1 cellular context compared by ENCODE assay signal in the genomic region with DNA sequence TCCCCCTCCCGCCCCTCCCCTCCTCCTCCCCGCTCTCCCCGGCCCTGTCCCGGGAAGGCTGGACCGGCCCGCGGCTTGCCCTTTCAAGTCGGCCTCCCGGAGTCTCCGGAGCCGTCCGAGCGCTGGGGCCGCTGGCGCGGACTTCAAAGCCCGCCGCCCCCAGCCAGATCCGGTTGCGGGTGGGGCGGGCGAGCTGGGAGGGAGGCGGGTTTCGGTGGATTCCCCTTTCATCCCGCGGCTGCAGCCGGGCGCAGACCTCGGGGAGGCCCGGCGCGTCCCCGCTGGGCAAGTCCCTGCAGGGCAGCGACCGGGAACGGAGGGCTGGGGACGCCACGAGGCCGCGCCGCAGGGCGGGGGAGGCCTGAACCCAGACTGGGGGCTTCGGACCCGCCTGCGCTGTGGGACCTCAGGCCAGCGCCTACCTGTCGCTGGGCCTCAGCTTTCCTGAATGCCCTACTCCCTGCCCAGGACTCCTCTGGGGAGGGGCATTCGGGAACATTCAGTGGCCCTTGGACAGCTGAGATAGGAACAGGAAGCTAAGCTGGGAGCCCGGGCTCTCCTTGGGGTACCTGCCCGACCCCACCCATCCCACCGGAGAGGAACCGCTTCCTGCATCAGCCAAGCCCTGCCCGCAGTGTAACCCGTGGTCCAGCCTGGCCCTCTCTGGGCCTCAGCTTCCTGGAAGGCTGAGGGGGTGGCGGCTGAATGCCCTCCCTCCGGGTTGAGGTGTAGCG.
A peak's percentile ranks its signal among the peaks of the same experiment; 100 is the strongest.
TF ChIP-seq lines count a peak whose summit lies in the region.

No MANE protein-coding gene starts in this region.

TF ChIP-seq in HepG2, 621 proteins besides CTCF, POLR2A, EP300 and RAD21 (continued from another document and continues in another):
- TF ChIP-seq, protein P1, sequence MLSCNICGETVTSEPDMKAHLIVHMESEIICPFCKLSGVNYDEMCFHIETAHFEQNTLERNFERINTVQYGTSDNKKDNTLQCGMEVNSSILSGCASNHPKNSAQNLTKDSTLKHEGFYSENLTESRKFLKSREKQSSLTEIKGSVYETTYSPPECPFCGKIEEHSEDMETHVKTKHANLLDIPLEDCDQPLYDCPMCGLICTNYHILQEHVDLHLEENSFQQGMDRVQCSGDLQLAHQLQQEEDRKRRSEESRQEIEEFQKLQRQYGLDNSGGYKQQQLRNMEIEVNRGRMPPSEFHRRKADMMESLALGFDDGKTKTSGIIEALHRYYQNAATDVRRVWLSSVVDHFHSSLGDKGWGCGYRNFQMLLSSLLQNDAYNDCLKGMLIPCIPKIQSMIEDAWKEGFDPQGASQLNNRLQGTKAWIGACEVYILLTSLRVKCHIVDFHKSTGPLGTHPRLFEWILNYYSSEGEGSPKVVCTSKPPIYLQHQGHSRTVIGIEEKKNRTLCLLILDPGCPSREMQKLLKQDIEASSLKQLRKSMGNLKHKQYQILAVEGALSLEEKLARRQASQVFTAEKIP (CRISPR knock-in tag; IDR thresholded peaks at IDR 0.05; ENCODE audit: borderline replicate concordance) = no peak
- no peak for TF ChIP-seq MAFG (CRISPR knock-in tag; IDR thresholded peaks at IDR 0.05)
- peak; percentile 81 for TF ChIP-seq KLF6 (CRISPR knock-in tag; IDR thresholded peaks at IDR 0.05)
- no peak for TF ChIP-seq SP2 (CRISPR knock-in tag; IDR thresholded peaks at IDR 0.05)
- TF ChIP-seq ZBTB20 (CRISPR knock-in tag; IDR thresholded peaks at IDR 0.05; ENCODE audit: borderline replicate concordance, low read depth) = no peak
- no peak for TF ChIP-seq TAF1 (CRISPR knock-in tag; IDR thresholded peaks at IDR 0.05)
- TF ChIP-seq, protein P2, sequence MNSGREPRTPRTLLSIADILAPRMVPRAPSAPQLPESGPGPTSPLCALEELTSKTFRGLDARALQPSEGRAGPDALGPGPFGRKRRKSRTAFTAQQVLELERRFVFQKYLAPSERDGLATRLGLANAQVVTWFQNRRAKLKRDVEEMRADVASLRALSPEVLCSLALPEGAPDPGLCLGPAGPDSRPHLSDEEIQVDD (CRISPR knock-in tag; IDR thresholded peaks at IDR 0.05; ENCODE audit: borderline replicate concordance) = no peak
- TF ChIP-seq ZNF432 (CRISPR knock-in tag; IDR thresholded peaks at IDR 0.05; ENCODE audit: borderline replicate concordance) = no peak
- TF ChIP-seq ZIK1 (CRISPR knock-in tag; IDR thresholded peaks at IDR 0.05; ENCODE audit: borderline replicate concordance, low read depth) = peak; percentile 48; the same call in 1 of the 2 replicates
- TF ChIP-seq CBFB (CRISPR knock-in tag; IDR thresholded peaks at IDR 0.05) = peak; percentile 94
- TF ChIP-seq, protein P3, sequence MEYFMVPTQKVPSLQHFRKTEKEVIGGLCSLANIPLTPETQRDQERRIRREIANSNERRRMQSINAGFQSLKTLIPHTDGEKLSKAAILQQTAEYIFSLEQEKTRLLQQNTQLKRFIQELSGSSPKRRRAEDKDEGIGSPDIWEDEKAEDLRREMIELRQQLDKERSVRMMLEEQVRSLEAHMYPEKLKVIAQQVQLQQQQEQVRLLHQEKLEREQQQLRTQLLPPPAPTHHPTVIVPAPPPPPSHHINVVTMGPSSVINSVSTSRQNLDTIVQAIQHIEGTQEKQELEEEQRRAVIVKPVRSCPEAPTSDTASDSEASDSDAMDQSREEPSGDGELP (IDR thresholded peaks at IDR 0.05; ENCODE audit: borderline replicate concordance, low read depth) = peak; percentile 80
- TF ChIP-seq ZNF44 (CRISPR knock-in tag; IDR thresholded peaks at IDR 0.05) = no peak
- TF ChIP-seq, protein P4, sequence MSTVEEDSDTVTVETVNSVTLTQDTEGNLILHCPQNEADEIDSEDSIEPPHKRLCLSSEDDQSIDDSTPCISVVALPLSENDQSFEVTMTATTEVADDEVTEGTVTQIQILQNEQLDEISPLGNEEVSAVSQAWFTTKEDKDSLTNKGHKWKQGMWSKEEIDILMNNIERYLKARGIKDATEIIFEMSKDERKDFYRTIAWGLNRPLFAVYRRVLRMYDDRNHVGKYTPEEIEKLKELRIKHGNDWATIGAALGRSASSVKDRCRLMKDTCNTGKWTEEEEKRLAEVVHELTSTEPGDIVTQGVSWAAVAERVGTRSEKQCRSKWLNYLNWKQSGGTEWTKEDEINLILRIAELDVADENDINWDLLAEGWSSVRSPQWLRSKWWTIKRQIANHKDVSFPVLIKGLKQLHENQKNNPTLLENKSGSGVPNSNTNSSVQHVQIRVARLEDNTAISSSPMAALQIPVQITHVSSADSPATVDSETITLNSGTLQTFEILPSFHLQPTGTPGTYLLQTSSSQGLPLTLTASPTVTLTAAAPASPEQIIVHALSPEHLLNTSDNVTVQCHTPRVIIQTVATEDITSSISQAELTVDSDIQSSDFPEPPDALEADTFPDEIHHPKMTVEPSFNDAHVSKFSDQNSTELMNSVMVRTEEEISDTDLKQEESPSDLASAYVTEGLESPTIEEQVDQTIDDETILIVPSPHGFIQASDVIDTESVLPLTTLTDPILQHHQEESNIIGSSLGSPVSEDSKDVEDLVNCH (CRISPR knock-in tag; IDR thresholded peaks at IDR 0.05) = no peak
- TF ChIP-seq IRX3 (CRISPR knock-in tag; IDR thresholded peaks at IDR 0.05; ENCODE audit: borderline replicate concordance, low read depth) = 0 out of 2 replicates have a peak, but pooled peaks have one; percentile 82
- 0 out of 2 replicates have a peak, but pooled peaks have one; percentile 24 for TF ChIP-seq TGIF2 (CRISPR knock-in tag; IDR thresholded peaks at IDR 0.05)
- TF ChIP-seq ZC3H13 (CRISPR knock-in tag; IDR thresholded peaks at IDR 0.05) = no peak; the same call in none of the 2 replicates
- TF ChIP-seq, protein P5, sequence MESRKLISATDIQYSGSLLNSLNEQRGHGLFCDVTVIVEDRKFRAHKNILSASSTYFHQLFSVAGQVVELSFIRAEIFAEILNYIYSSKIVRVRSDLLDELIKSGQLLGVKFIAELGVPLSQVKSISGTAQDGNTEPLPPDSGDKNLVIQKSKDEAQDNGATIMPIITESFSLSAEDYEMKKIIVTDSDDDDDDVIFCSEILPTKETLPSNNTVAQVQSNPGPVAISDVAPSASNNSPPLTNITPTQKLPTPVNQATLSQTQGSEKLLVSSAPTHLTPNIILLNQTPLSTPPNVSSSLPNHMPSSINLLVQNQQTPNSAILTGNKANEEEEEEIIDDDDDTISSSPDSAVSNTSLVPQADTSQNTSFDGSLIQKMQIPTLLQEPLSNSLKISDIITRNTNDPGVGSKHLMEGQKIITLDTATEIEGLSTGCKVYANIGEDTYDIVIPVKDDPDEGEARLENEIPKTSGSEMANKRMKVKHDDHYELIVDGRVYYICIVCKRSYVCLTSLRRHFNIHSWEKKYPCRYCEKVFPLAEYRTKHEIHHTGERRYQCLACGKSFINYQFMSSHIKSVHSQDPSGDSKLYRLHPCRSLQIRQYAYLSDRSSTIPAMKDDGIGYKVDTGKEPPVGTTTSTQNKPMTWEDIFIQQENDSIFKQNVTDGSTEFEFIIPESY (CRISPR knock-in tag; IDR thresholded peaks at IDR 0.05) = no peak
- TF ChIP-seq TOPORS (CRISPR knock-in tag; IDR thresholded peaks at IDR 0.05) = peak; percentile 73; the same call in 1 of the 2 replicates
- TF ChIP-seq, protein P6, sequence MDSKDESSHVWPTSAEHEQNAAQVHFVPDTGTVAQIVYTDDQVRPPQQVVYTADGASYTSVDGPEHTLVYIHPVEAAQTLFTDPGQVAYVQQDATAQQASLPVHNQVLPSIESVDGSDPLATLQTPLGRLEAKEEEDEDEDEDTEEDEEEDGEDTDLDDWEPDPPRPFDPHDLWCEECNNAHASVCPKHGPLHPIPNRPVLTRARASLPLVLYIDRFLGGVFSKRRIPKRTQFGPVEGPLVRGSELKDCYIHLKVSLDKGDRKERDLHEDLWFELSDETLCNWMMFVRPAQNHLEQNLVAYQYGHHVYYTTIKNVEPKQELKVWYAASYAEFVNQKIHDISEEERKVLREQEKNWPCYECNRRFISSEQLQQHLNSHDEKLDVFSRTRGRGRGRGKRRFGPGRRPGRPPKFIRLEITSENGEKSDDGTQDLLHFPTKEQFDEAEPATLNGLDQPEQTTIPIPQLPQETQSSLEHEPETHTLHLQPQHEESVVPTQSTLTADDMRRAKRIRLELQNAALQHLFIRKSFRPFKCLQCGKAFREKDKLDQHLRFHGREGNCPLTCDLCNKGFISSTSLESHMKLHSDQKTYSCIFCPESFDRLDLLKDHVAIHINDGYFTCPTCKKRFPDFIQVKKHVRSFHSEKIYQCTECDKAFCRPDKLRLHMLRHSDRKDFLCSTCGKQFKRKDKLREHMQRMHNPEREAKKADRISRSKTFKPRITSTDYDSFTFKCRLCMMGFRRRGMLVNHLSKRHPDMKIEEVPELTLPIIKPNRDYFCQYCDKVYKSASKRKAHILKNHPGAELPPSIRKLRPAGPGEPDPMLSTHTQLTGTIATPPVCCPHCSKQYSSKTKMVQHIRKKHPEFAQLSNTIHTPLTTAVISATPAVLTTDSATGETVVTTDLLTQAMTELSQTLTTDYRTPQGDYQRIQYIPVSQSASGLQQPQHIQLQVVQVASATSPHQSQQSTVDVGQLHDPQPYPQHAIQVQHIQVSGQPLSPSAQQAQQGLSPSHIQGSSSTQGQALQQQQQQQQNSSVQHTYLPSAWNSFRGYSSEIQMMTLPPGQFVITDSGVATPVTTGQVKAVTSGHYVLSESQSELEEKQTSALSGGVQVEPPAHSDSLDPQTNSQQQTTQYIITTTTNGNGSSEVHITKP (CRISPR knock-in tag; IDR thresholded peaks at IDR 0.05; ENCODE audit: low read depth) = peak; percentile 56; the same call in 1 of the 2 replicates
- TF ChIP-seq, protein P7, sequence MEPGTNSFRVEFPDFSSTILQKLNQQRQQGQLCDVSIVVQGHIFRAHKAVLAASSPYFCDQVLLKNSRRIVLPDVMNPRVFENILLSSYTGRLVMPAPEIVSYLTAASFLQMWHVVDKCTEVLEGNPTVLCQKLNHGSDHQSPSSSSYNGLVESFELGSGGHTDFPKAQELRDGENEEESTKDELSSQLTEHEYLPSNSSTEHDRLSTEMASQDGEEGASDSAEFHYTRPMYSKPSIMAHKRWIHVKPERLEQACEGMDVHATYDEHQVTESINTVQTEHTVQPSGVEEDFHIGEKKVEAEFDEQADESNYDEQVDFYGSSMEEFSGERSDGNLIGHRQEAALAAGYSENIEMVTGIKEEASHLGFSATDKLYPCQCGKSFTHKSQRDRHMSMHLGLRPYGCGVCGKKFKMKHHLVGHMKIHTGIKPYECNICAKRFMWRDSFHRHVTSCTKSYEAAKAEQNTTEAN (CRISPR knock-in tag; conservative IDR thresholded peaks at IDR 0.05) = peak; percentile 68
- peak; percentile 99 for TF ChIP-seq MED8 (CRISPR knock-in tag; IDR thresholded peaks at IDR 0.05; ENCODE audit: insufficient replicate concordance)
- TF ChIP-seq SP4 (CRISPR knock-in tag; IDR thresholded peaks at IDR 0.05) = peak; percentile 72
- 0 out of 2 replicates have a peak, but pooled peaks have one; percentile 47 for TF ChIP-seq ZNF333 (CRISPR knock-in tag; IDR thresholded peaks at IDR 0.05; ENCODE audit: borderline replicate concordance)
- TF ChIP-seq, protein P8, sequence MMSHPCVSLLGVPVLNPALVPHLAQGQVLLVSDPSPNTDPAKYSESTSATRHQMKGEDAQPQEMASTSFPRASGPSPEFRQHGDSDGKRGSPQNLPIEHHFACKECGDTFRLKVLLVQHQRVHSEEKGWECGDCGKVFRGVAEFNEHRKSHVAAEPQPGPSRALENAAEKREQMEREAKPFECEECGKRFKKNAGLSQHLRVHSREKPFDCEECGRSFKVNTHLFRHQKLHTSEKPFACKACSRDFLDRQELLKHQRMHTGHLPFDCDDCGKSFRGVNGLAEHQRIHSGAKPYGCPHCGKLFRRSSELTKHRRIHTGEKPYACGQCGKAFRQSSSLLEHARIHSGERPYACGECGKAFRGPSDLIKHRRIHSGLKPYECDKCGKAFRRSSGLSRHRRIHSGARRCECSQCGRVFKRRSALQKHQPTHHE (CRISPR knock-in tag; IDR thresholded peaks at IDR 0.05; ENCODE audit: borderline replicate concordance) = no peak
- TF ChIP-seq ZNF557 (CRISPR knock-in tag; IDR thresholded peaks at IDR 0.05) = no peak
- TF ChIP-seq NFE2L2 (IDR thresholded peaks at IDR 0.05; ENCODE audit: low read length) = no peak
- TF ChIP-seq, protein P9, sequence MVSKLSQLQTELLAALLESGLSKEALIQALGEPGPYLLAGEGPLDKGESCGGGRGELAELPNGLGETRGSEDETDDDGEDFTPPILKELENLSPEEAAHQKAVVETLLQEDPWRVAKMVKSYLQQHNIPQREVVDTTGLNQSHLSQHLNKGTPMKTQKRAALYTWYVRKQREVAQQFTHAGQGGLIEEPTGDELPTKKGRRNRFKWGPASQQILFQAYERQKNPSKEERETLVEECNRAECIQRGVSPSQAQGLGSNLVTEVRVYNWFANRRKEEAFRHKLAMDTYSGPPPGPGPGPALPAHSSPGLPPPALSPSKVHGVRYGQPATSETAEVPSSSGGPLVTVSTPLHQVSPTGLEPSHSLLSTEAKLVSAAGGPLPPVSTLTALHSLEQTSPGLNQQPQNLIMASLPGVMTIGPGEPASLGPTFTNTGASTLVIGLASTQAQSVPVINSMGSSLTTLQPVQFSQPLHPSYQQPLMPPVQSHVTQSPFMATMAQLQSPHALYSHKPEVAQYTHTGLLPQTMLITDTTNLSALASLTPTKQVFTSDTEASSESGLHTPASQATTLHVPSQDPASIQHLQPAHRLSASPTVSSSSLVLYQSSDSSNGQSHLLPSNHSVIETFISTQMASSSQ (IDR thresholded peaks at IDR 0.05; ENCODE audit: low read depth) = 0 out of 2 replicates have a peak, but pooled peaks have one; percentile 8
- TF ChIP-seq, protein P9 (CRISPR knock-in tag; IDR thresholded peaks at IDR 0.05; ENCODE audit: borderline replicate concordance) = peak; percentile 93
- TF ChIP-seq ZNF460 (CRISPR knock-in tag; IDR thresholded peaks at IDR 0.05; ENCODE audit: borderline replicate concordance) = peak; percentile 69; the same call in 1 of the 2 replicates
- peak; percentile 55 for TF ChIP-seq POLR2AphosphoS5 (IDR thresholded peaks at IDR 0.05; ENCODE audit: low read depth, low read length)
- TF ChIP-seq ZNF672 (CRISPR knock-in tag; IDR thresholded peaks at IDR 0.05) = no peak
- peak; percentile 36; the same call in 1 of the 2 replicates for TF ChIP-seq ZNF570 (CRISPR knock-in tag; IDR thresholded peaks at IDR 0.05; ENCODE audit: borderline replicate concordance)
- TF ChIP-seq ZMYM2 (CRISPR knock-in tag; IDR thresholded peaks at IDR 0.05) = no peak; the same call in none of the 2 replicates
- no peak for TF ChIP-seq JUNB (CRISPR knock-in tag; IDR thresholded peaks at IDR 0.05; ENCODE audit: borderline replicate concordance)
